1 cellular context compared by ENCODE assay signal in the genomic region with DNA sequence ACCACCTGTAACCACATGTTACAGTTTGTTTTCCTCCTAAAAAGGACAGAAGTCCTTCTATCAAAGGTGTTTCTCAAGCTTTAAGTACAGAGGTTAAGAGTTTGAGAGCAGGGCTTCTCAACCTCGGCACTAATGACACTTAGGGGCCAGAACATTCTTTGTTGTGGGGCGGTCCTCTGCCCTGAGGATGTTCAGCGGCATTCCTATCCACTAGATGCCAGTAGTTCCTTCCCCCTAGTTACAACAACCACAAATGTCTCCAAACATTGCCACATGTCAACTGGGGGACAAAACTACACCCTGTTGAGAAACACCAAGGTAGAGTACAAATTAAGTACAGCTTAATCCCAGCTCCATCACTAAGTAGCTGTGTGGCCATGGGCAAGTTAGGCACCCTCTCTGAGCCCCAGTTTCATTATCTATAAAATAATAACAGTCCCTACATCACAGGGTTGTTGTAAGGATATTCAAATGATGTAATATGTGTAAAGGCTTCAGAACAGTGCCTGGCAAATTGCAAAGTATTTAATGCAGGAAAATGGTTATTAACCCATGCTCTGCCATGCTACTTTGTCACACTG.
TF ChIP-seq lines count a peak whose summit lies in the region.

No MANE protein-coding gene starts in this region.

TF ChIP-seq in GM23338, 12 proteins besides CTCF, POLR2A, EP300 and RAD21 (continued from another document):
- TF ChIP-seq, protein P1, sequence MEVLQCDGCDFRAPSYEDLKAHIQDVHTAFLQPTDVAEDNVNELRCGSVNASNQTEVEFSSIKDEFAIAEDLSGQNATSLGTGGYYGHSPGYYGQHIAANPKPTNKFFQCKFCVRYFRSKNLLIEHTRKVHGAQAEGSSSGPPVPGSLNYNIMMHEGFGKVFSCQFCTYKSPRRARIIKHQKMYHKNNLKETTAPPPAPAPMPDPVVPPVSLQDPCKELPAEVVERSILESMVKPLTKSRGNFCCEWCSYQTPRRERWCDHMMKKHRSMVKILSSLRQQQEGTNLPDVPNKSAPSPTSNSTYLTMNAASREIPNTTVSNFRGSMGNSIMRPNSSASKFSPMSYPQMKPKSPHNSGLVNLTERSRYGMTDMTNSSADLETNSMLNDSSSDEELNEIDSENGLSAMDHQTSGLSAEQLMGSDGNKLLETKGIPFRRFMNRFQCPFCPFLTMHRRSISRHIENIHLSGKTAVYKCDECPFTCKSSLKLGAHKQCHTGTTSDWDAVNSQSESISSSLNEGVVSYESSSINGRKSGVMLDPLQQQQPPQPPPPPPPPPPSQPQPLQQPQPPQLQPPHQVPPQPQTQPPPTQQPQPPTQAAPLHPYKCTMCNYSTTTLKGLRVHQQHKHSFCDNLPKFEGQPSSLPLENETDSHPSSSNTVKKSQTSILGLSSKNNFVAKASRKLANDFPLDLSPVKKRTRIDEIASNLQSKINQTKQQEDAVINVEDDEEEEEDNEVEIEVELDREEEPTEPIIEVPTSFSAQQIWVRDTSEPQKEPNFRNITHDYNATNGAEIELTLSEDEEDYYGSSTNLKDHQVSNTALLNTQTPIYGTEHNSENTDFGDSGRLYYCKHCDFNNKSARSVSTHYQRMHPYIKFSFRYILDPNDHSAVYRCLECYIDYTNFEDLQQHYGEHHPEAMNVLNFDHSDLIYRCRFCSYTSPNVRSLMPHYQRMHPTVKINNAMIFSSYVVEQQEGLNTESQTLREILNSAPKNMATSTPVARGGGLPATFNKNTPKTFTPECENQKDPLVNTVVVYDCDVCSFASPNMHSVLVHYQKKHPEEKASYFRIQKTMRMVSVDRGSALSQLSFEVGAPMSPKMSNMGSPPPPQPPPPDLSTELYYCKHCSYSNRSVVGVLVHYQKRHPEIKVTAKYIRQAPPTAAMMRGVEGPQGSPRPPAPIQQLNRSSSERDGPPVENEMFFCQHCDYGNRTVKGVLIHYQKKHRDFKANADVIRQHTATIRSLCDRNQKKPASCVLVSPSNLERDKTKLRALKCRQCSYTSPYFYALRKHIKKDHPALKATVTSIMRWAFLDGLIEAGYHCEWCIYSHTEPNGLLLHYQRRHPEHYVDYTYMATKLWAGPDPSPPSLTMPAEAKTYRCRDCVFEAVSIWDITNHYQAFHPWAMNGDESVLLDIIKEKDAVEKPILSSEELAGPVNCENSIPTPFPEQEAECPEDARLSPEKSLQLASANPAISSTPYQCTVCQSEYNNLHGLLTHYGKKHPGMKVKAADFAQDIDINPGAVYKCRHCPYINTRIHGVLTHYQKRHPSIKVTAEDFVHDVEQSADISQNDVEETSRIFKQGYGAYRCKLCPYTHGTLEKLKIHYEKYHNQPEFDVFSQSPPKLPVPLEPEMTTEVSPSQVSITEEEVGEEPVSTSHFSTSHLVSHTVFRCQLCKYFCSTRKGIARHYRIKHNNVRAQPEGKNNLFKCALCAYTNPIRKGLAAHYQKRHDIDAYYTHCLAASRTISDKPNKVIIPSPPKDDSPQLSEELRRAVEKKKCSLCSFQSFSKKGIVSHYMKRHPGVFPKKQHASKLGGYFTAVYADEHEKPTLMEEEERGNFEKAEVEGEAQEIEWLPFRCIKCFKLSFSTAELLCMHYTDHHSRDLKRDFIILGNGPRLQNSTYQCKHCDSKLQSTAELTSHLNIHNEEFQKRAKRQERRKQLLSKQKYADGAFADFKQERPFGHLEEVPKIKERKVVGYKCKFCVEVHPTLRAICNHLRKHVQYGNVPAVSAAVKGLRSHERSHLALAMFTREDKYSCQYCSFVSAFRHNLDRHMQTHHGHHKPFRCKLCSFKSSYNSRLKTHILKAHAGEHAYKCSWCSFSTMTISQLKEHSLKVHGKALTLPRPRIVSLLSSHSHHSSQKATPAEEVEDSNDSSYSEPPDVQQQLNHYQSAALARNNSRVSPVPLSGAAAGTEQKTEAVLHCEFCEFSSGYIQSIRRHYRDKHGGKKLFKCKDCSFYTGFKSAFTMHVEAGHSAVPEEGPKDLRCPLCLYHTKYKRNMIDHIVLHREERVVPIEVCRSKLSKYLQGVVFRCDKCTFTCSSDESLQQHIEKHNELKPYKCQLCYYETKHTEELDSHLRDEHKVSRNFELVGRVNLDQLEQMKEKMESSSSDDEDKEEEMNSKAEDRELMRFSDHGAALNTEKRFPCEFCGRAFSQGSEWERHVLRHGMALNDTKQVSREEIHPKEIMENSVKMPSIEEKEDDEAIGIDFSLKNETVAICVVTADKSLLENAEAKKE (CRISPR knock-in tag; IDR thresholded peaks at IDR 0.05), result no peak
